8 cellular contexts compared by ENCODE assay signal in genomic region chr3:18556503-18556902, GRCh38.
A peak's percentile ranks its signal among the peaks of the same experiment; 100 is the strongest.
DNase-seq lines count a peak whose midpoint lies in the region; ATAC-seq lines count a peak whose summit lies in the region.

No MANE protein-coding gene starts in this region.

- DNase-seq in A172 (ENCODE audit: low spot score) = peak; percentile 72
- peak; percentile 52 for DNase-seq in NCI-H226
- DNase-seq in activated naive CD4-positive, alpha-beta T cell treated with anti-CD3 and anti-CD28 coated beads, Interleukin-2, amount 50 U/mL, for 72 hours (ENCODE audit: low spot score in 2 of 2) = peak; percentile 70 to 85
- peak; percentile 83 for DNase-seq in stimulated activated CD8-positive, alpha-beta memory T cell treated with anti-CD3 and anti-CD28 coated beads, Interleukin-4, amount 100 ng/mL, for 48 hours
- DNase-seq in DMS153 (lab: John Stamatoyannopoulos, UW) = no peak
- no peak for DNase-seq in NCI-H526 treated with DMSO at 0.1 percent for 48 hours (lab: John Stamatoyannopoulos, UW)
- DNase-seq in NOMO-1 treated with dmso at 0.1 percent for 144 hours (lab: John Stamatoyannopoulos, UW; ENCODE audit: unreplicated experiment) = no peak

- peaks cover 16 to 17% of the 10 kb centered on the region in 2 donors for H3K36me3 Mint-ChIP-seq in activated naive CD4-positive, alpha-beta T cell treated with anti-CD3 and anti-CD28 coated beads, Interleukin-2, amount 50 U/mL, for 72 hours

- ATAC-seq in GM21529 (IDR thresholded peaks at IDR 0.05; ENCODE audit: unreplicated experiment) = peak; percentile 90
- ATAC-seq in activated naive CD4-positive, alpha-beta T cell treated with anti-CD3 and anti-CD28 coated beads, Interleukin-2, amount 50 U/mL, for 72 hours = peak; percentile 86 to 88

- H3K9me3 Mint-ChIP-seq in activated naive CD4-positive, alpha-beta T cell treated with anti-CD3 and anti-CD28 coated beads, Interleukin-2, amount 50 U/mL, for 72 hours = peaks cover 13 to 18% of the 10 kb centered on the region in 2 donors

- H3K27ac Mint-ChIP-seq in activated naive CD4-positive, alpha-beta T cell treated with anti-CD3 and anti-CD28 coated beads, Interleukin-2, amount 50 U/mL, for 72 hours = peak overlapping the region; percentile 97 to 98

Comparison
In these comparisons a context has a peak if more than half of its experiments do, and no peak if none do; other contexts are left out.
1. DNase-seq: peak in A172 (single experiment), NCI-H226 (single experiment), activated naive CD4-positive, alpha-beta T cell treated with anti-CD3 and anti-CD28 coated beads, Interleukin-2, amount 50 U/mL, for 72 hours (2 of 2) and stimulated activated CD8-positive, alpha-beta memory T cell treated with anti-CD3 and anti-CD28 coated beads, Interleukin-4, amount 100 ng/mL, for 48 hours (single experiment); none in DMS153 (single experiment), NCI-H526 treated with DMSO at 0.1 percent for 48 hours (single experiment) and NOMO-1 treated with dmso at 0.1 percent for 144 hours (single experiment).